ENCODE assay signal across 19 cellular contexts in the genomic region with DNA sequence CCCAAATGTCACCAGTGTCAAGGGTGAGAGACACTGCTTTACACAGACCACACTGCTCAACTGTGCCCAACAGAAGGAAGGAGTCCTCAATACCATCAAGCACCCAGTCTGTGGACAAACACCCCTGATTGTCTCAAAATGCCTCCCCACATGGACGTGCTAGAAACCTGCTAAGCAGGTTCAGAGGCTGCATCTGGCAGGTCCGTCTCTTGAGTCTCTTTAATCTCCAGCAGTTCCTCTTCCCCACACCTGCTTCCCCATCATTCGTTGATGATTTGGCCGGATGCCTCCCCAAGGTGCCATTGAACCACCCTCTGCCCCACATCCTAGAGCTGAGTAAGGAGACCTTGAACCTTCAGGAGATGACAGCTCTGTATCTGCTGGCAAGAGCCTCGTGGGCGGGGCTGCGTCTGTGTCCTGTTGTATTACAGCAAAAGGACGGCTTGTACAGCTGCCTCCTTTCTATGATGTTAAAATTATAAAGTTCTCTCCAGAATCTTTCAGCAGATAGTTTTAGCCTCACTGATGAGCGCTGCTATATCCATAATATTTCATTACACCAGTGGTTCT.
DNase-seq lines count a peak whose midpoint lies in the region; ATAC-seq and TF ChIP-seq lines count a peak whose summit lies in the region.
"Had no signal": no experiment of that assay in that cellular context is flagged by ENCODE, and none has a peak within 500 bp of the region (broad histone marks: within the 10 kb centered on the region; RNA-seq: fewer than 3 reads in every experiment).

No MANE protein-coding gene starts in this region.

- TF ChIP-seq CTCF in neutrophil (IDR thresholded peaks at IDR 0.05): no peak
- no peak for TF ChIP-seq CTCF in osteocyte (IDR thresholded peaks at IDR 0.05)

- no peaks in the 10 kb centered on the region for H3K4me1 ChIP-seq in neutrophil (ENCODE audit: control insufficient read depth in 1 of 2, insufficient read depth in 1 of 2, low read depth in 1 of 2, low read length in 1 of 2)

- ATAC-seq in activated T-helper 17 cell treated with anti-CD3 and anti-CD28 coated beads, Interleukin-2, amount 50 U/mL, for 72 hours (replicated peaks): no peak
- ATAC-seq: SK-N-SH treated with all-trans-retinoic acid at 6 μM for 48 hours had no signal

- peaks cover 100% of the 10 kb centered on the region for H3K36me3 ChIP-seq in neutrophil

- H3K9me3 ChIP-seq in neutrophil: peaks cover 16% of the 10 kb centered on the region

- H3K27me3 ChIP-seq in neutrophil: no peaks in the 10 kb centered on the region

- H3K27me3 Mint-ChIP-seq in activated T-helper 17 cell treated with anti-CD3 and anti-CD28 coated beads, Interleukin-2, amount 50 U/mL, for 72 hours: no peaks in the 10 kb centered on the region
- no peaks in the 10 kb centered on the region for H3K27me3 Mint-ChIP-seq in osteocyte (ENCODE audit: unreplicated experiment)
- H3K27me3 Mint-ChIP-seq: activated CD4-positive, alpha-beta memory T cell treated with anti-CD3 and anti-CD28 coated beads for 36 hours; dendritic cell treated with granulocyte-macrophage colony-stimulating factor and Interleukin-4, amounts not matched to agents 40 ng/mL and 50 ng/mL, for 4 days had no signal

- H3K4me1 Mint-ChIP-seq in activated T-helper 17 cell treated with anti-CD3 and anti-CD28 coated beads, Interleukin-2, amount 50 U/mL, for 72 hours: peaks cover 4% of the 10 kb centered on the region
- H3K4me1 Mint-ChIP-seq in osteocyte (ENCODE audit: unreplicated experiment): no peaks in the 10 kb centered on the region
- H3K4me1 Mint-ChIP-seq: neural crest cell had no signal

- peak overlapping the region; percentile 49 for H3K27ac Mint-ChIP-seq in activated T-helper 17 cell treated with anti-CD3 and anti-CD28 coated beads, Interleukin-2, amount 50 U/mL, for 72 hours
- no peak overlapping the region for H3K27ac Mint-ChIP-seq in osteocyte (ENCODE audit: unreplicated experiment)
- H3K27ac Mint-ChIP-seq: activated CD4-positive, alpha-beta memory T cell treated with anti-CD3 and anti-CD28 coated beads for 36 hours; dendritic cell treated with granulocyte-macrophage colony-stimulating factor and Interleukin-4, amounts not matched to agents 40 ng/mL and 50 ng/mL, for 4 days had no signal

- peaks cover 100% of the 10 kb centered on the region for H3K36me3 Mint-ChIP-seq in activated T-helper 17 cell treated with anti-CD3 and anti-CD28 coated beads, Interleukin-2, amount 50 U/mL, for 72 hours (ENCODE audit: low read depth)
- H3K36me3 Mint-ChIP-seq in osteocyte (ENCODE audit: unreplicated experiment): peaks cover 29% of the 10 kb centered on the region

- no peak overlapping the region for H3K4me3 ChIP-seq in neutrophil (ENCODE audit: low read depth in 1 of 2, low read length in 1 of 2)

- peak overlapping the region; percentile 35 for H3K27ac ChIP-seq in neutrophil
- H3K27ac ChIP-seq: 22Rv1 had no signal

- DNase-seq in DMS53 (lab: John Stamatoyannopoulos, UW) (peak; percentile 20), DMS53 treated with DMSO at 0.1 percent for 48 hours (lab: John Stamatoyannopoulos, UW; ENCODE audit: unreplicated experiment) (no peak), LoVo (ENCODE audit: low spot score) (peak; percentile 25), NCI-H69 (lab: John Stamatoyannopoulos, UW) (no peak), osteocyte (ENCODE audit: extremely low spot score, unreplicated experiment) (no peak)
- no peak for DNase-seq in activated naive CD4-positive, alpha-beta T cell treated with Interleukin-2 at 50 U/mL for 16 hours
- DNase-seq: activated CD4-positive, alpha-beta memory T cell treated with anti-CD3 and anti-CD28 coated beads for 36 hours; activated effector memory CD4-positive, alpha-beta T cell treated with anti-CD3 and anti-CD28 coated beads, Interleukin-2, amount 50 U/mL, for 16 hours; C1 segment of cervical spinal cord; erythroblast; mesendoderm; MV-4-11; substantia nigra had no signal

- no peak overlapping the region for H3K4me3 Mint-ChIP-seq in activated T-helper 17 cell treated with anti-CD3 and anti-CD28 coated beads, Interleukin-2, amount 50 U/mL, for 72 hours
- no peak overlapping the region for H3K4me3 Mint-ChIP-seq in osteocyte (ENCODE audit: unreplicated experiment)
- H3K4me3 Mint-ChIP-seq: activated CD4-positive, alpha-beta memory T cell treated with anti-CD3 and anti-CD28 coated beads for 36 hours; dendritic cell treated with granulocyte-macrophage colony-stimulating factor and Interleukin-4, amounts not matched to agents 40 ng/mL and 50 ng/mL, for 4 days; neural crest cell had no signal

- no peaks in the 10 kb centered on the region for H3K9me3 Mint-ChIP-seq in activated T-helper 17 cell treated with anti-CD3 and anti-CD28 coated beads, Interleukin-2, amount 50 U/mL, for 72 hours
- H3K9me3 Mint-ChIP-seq in osteocyte (ENCODE audit: unreplicated experiment): no peaks in the 10 kb centered on the region
- H3K9me3 Mint-ChIP-seq: activated CD4-positive, alpha-beta memory T cell treated with anti-CD3 and anti-CD28 coated beads for 36 hours; dendritic cell treated with granulocyte-macrophage colony-stimulating factor and Interleukin-4, amounts not matched to agents 40 ng/mL and 50 ng/mL, for 4 days; neural crest cell had no signal

Comparison
In these comparisons a context has a peak if more than half of its experiments do, and no peak if none do; other contexts are left out.
1. DNase-seq: peak in DMS53 (single experiment) and LoVo (single experiment); none in DMS53 treated with DMSO at 0.1 percent for 48 hours (single experiment), NCI-H69 (single experiment), activated naive CD4-positive, alpha-beta T cell treated with Interleukin-2 at 50 U/mL for 16 hours (single experiment) and osteocyte (single experiment).